Comparison of ENCODE assay signal across 37 cellular contexts in genomic region chrX:119073911-119074310, GRCh38. TPM values are rescaled to one million over a fixed set of nuclear protein-coding genes. Genes with fewer than 3 reads are reported as not detected.
"Had no signal": no experiment of that assay in that cellular context is flagged by ENCODE, and none has a peak within 500 bp of the region (broad histone marks: within the 10 kb centered on the region; RNA-seq: fewer than 3 reads in every experiment).

No MANE protein-coding gene starts in this region.

- H3K4me3 ChIP-seq: MG63 had no signal

- DNase-seq: Karpas-422, Kasumi-1, MG63, MM.1S, MV-4-11, NCI-H1048, NCI-H1092, NCI-H1092 treated with DMSO at 0.1 percent for 48 hours, NCI-H1105, NCI-H1105 treated with DMSO at 0.1 percent for 48 hours, NCI-H1417, NCI-H1417 treated with DMSO at 0.1 percent for 48 hours, NCI-H1436, NCI-H1436 treated with DMSO at 0.1 percent for 48 hours, NCI-H146, NCI-H1694, NCI-H1694 treated with DMSO at 0.1 percent for 48 hours, NCI-H187, NCI-H187 treated with DMSO at 0.1 percent for 48 hours, NCI-H1930, NCI-H2029, NCI-H2029 treated with DMSO at 0.1 percent for 48 hours, NCI-H2081, NCI-H2081 treated with DMSO at 0.1 percent for 48 hours, NCI-H2107, NCI-H2171, NCI-H2171 treated with DMSO at 0.1 percent for 48 hours, NCI-H2227 treated with DMSO at 0.1 percent for 48 hours, NCI-H226, NCI-H345, NCI-H446, NCI-H446 treated with DMSO at 0.1 percent for 48 hours, NCI-H510A had no signal

- H3K27me3 ChIP-seq: MG63 had no signal

- H3K4me2 ChIP-seq: KMS-11 had no signal

- H3K27ac ChIP-seq: KMS-11 had no signal

- H3K9me3 ChIP-seq: MG63 had no signal

- H3K36me3 ChIP-seq: MG63 had no signal

RNA-seq across cellular contexts. Expression of gene CT47C1, which starts 1.1 kb away (rescaled TPM):
- total RNA-seq: LHCN-M2, MCF 10A, NCI-H460 had no signal

RNA-seq across cellular contexts. Expression of gene KIAA1210, which starts 53.7 kb away (rescaled TPM):
- total RNA-seq: LHCN-M2, MCF 10A, NCI-H460 had no signal
